24 cellular contexts compared by ENCODE assay signal in genomic region chr2:168599738-168600137, GRCh38.
A peak's percentile ranks its signal among the peaks of the same experiment; 100 is the strongest.
DNase-seq lines count a peak whose midpoint lies in the region; ATAC-seq and TF ChIP-seq lines count a peak whose summit lies in the region.
"Had no signal": no experiment of that assay in that cellular context is flagged by ENCODE, and none has a peak within 500 bp of the region (broad histone marks: within the 10 kb centered on the region; RNA-seq: fewer than 3 reads in every experiment).

No MANE protein-coding gene starts in this region.

- H3K27ac Mint-ChIP-seq in Caco-2 (ENCODE audit: unreplicated experiment) (peak overlapping the region; percentile 31), mesothelial cell of epicardium (peak overlapping the region; percentile 57)
- no peak overlapping the region for H3K27ac Mint-ChIP-seq in CD8-positive, alpha-beta memory T cell

- ATAC-seq in RWPE2 (ENCODE audit: low read depth), result peak; percentile 42; the same call in 1 of the 3 replicates
- ATAC-seq: K562, Panc1 had no signal

- H3K4me3 Mint-ChIP-seq in Caco-2 (ENCODE audit: unreplicated experiment) (no peak overlapping the region), mesothelial cell of epicardium (no peak overlapping the region)
- H3K4me3 Mint-ChIP-seq in CD8-positive, alpha-beta memory T cell, result no peak overlapping the region
- H3K4me3 Mint-ChIP-seq: CD4-positive, CD25-positive, alpha-beta regulatory T cell had no signal

- H3K4me1 ChIP-seq in Caco-2 (peaks cover 27% of the 10 kb centered on the region), RWPE2 (ENCODE audit: insufficient read depth, poor library complexity, severe bottlenecking) (peaks cover 12% of the 10 kb centered on the region), esophagus muscularis mucosa (peaks cover 0 to 7% (median 5%) of the 10 kb centered on the region in 4 donors)
- peaks cover 6% of the 10 kb centered on the region for H3K4me1 ChIP-seq in CD8-positive, alpha-beta memory T cell (ENCODE audit: insufficient read depth, low read length)

- peaks cover 36% of the 10 kb centered on the region for H3K4me1 Mint-ChIP-seq in Caco-2 (ENCODE audit: low read depth, unreplicated experiment)
- H3K4me1 Mint-ChIP-seq in mesothelial cell of epicardium, result peaks cover 37% of the 10 kb centered on the region
- peaks cover 7 to 10% (median 9%) of the 10 kb centered on the region in 3 donors for H3K4me1 Mint-ChIP-seq in CD8-positive, alpha-beta memory T cell

- H3K36me3 Mint-ChIP-seq in Caco-2 (ENCODE audit: insufficient read depth, unreplicated experiment), result peaks cover 7% of the 10 kb centered on the region
- peaks cover 17% of the 10 kb centered on the region for H3K36me3 Mint-ChIP-seq in mesothelial cell of epicardium
- peaks cover 1 to 23% (median 2%) of the 10 kb centered on the region in 3 donors for H3K36me3 Mint-ChIP-seq in CD8-positive, alpha-beta memory T cell

- H3K9me3 ChIP-seq in Caco-2, result peaks cover under 1% of the 10 kb centered on the region; the same call in 1 of the 2 replicates
- no peaks in the 10 kb centered on the region for H3K9me3 ChIP-seq in RWPE2 (ENCODE audit: severe bottlenecking)
- peaks cover 0 to 2% (median under 1%) of the 10 kb centered on the region in 4 donors for H3K9me3 ChIP-seq in esophagus muscularis mucosa
- no peaks in the 10 kb centered on the region for H3K9me3 ChIP-seq in CD8-positive, alpha-beta memory T cell (ENCODE audit: low read length)
- H3K9me3 ChIP-seq: SK-N-SH had no signal

- H3K27me3 ChIP-seq in Caco-2 (replicated peaks; ENCODE audit: control insufficient read depth, insufficient read depth, low read length) (no peaks in the 10 kb centered on the region), RWPE2 (ENCODE audit: insufficient read depth, poor library complexity, severe bottlenecking) (no peaks in the 10 kb centered on the region), esophagus muscularis mucosa (no peaks in the 10 kb centered on the region)
- no peaks in the 10 kb centered on the region for H3K27me3 ChIP-seq in CD8-positive, alpha-beta memory T cell (ENCODE audit: insufficient read depth, low read length, poor library complexity, severe bottlenecking)
- H3K27me3 ChIP-seq: BLaER1 had no signal

- H3K27me3 Mint-ChIP-seq in Caco-2 (ENCODE audit: insufficient read depth, unreplicated experiment) (no peaks in the 10 kb centered on the region), mesothelial cell of epicardium (ENCODE audit: low read depth) (no peaks in the 10 kb centered on the region)
- no peaks in the 10 kb centered on the region for H3K27me3 Mint-ChIP-seq in CD8-positive, alpha-beta memory T cell
- H3K27me3 Mint-ChIP-seq: CD4-positive, CD25-positive, alpha-beta regulatory T cell had no signal

- TF ChIP-seq POLR2A in esophagus muscularis mucosa (IDR thresholded peaks at IDR 0.05; ENCODE audit: low read depth), result no peak

- BruUV-seq in Caco-2 (replicated peaks; lab: Mats Ljungman, UMichigan), result no TSS peak

- POLR2A ChIA-PET in Caco-2 (lab: Charles Lee), result no interaction called here
- POLR2A ChIA-PET in CD8-positive, alpha-beta memory T cell (lab: Charles Lee), result no interaction called here

- H3K9me3 Mint-ChIP-seq in Caco-2 (ENCODE audit: unreplicated experiment), result peaks cover 11% of the 10 kb centered on the region
- peaks cover 9% of the 10 kb centered on the region for H3K9me3 Mint-ChIP-seq in mesothelial cell of epicardium
- H3K9me3 Mint-ChIP-seq in CD8-positive, alpha-beta memory T cell, result peaks cover 3 to 11% (median 8%) of the 10 kb centered on the region in 5 donors

- H3K27ac ChIP-seq in RWPE2 (ENCODE audit: poor library complexity, severe bottlenecking) (no peak overlapping the region), epithelial cell of prostate (peak overlapping the region; percentile 15), esophagus muscularis mucosa (replicated peaks in 1 of 4) (no peak overlapping the region)
- no peak overlapping the region for H3K27ac ChIP-seq in CD8-positive, alpha-beta memory T cell (ENCODE audit: low read depth, low read length)
- H3K27ac ChIP-seq: BLaER1 had no signal

- DNase-seq in Caco-2, result no peak
- no peak for DNase-seq in RWPE2 (ENCODE audit: low spot score)
- DNase-seq in epithelial cell of prostate (ENCODE audit: low read depth, low spot score), result no peak
- DNase-seq in mesothelial cell of epicardium (ENCODE audit: low spot score in 2 of 2, unreplicated experiment in 2 of 2), result no peak
- DNase-seq in NCI-H345 treated with DMSO at 0.1 percent for 48 hours (lab: John Stamatoyannopoulos, UW; ENCODE audit: unreplicated experiment), result no peak
- DNase-seq in esophagus muscularis mucosa (ENCODE audit: extremely low spot score), result no peak
- no peak for DNase-seq in CD8-positive, alpha-beta memory T cell
- DNase-seq in EL, result no peak
- DNase-seq: CD4-positive, CD25-positive, alpha-beta regulatory T cell; COR-L47; Kasumi-1; MV-4-11; NCI-H1105; NCI-H146; NCI-H1930; NCI-H2107; NCI-H446; NCI-H526 treated with DMSO at 0.1 percent for 48 hours; SIG-M5; SK-N-SH; SW 1271 had no signal

- WGBS in esophagus muscularis mucosa, result 91% methylated on average over 1 of the region's 1 CpG

- no peaks in the 10 kb centered on the region for H3K36me3 ChIP-seq in Caco-2 (ENCODE audit: control insufficient read depth, insufficient read depth, low read length)
- H3K36me3 ChIP-seq in RWPE2 (ENCODE audit: low read depth), result no peaks in the 10 kb centered on the region
- no peaks in the 10 kb centered on the region for H3K36me3 ChIP-seq in esophagus muscularis mucosa
- H3K36me3 ChIP-seq in CD8-positive, alpha-beta memory T cell (ENCODE audit: insufficient read depth, low read length), result no peaks in the 10 kb centered on the region

- CTCF ChIA-PET in Caco-2 (lab: Charles Lee), result no interaction called here
- CTCF ChIA-PET in CD8-positive, alpha-beta memory T cell (lab: Charles Lee), result no interaction called here

- TF ChIP-seq EP300 in esophagus muscularis mucosa (IDR thresholded peaks at IDR 0.05), result no peak

- H3K4me3 ChIP-seq in Caco-2 (ENCODE audit: low read depth, low read length) (no peak overlapping the region), RWPE2 (ENCODE audit: severe bottlenecking) (no peak overlapping the region), esophagus muscularis mucosa (no peak overlapping the region)
- H3K4me3 ChIP-seq in CD8-positive, alpha-beta memory T cell (ENCODE audit: low read length), result no peak overlapping the region
- H3K4me3 ChIP-seq: BLaER1, K562 had no signal

- intact Hi-C loops in Caco-2 (cut with micrococcal nuclease; ENCODE audit: unreplicated experiment) (no loop called here), esophagus muscularis mucosa (cut with DNase I) (no loop called here)

- TF ChIP-seq CTCF in Caco-2 (IDR thresholded peaks at IDR 0.05; ENCODE audit: insufficient read depth in 1 of 2, low read depth in 1 of 2, low read length in 1 of 2, severe bottlenecking in 1 of 2, unreplicated experiment in 1 of 2), result no peak
- no peak for TF ChIP-seq CTCF in RWPE2 (IDR thresholded peaks at IDR 0.05; ENCODE audit: poor library complexity, severe bottlenecking)
- no peak for TF ChIP-seq CTCF in mesothelial cell of epicardium (IDR thresholded peaks at IDR 0.05; ENCODE audit: unreplicated experiment)
- TF ChIP-seq CTCF in esophagus muscularis mucosa (IDR thresholded peaks at IDR 0.05), result no peak

Comparison
In these comparisons a context has a peak if more than half of its experiments do, and no peak if none do; other contexts are left out.
1. H3K27ac Mint-ChIP-seq: peak in Caco-2 (single experiment) and mesothelial cell of epicardium (single experiment); none in CD8-positive, alpha-beta memory T cell (0 of 8).